Comparison of ENCODE assay signal across 1 cellular context in the genomic region with DNA sequence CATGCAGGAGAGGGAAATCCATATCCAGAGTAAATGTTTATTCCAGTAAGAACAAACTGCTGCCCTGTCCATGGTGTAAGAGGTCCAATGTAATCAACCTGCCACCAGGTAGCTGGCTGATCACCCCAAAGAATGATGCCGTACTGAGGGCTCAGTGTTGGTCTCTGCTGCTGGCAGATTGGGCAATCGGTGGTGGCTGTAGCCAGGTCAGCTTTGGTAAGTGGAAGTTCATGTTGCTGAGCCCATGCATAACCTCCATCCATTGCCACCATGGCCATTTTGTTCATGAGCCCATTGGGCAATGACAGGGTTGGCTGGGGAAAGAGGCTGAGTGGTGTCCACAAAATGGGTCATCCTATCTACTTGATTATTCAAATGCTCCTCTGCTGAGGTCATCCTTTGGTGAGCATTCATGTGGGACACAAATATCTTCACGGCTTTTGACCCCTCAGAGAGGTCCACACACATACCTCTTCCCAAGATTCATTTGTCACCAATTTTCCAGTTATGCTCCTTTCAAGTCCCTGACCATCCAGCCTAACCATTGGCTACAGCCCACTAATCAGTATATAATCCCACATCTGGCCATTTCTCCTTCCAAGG.
TF ChIP-seq lines count a peak whose summit lies in the region.

No MANE protein-coding gene starts in this region.

TF ChIP-seq in endothelial cell of umbilical vein, 7 proteins besides CTCF, POLR2A, EP300 and RAD21 (continued from another document):
- TF ChIP-seq MYC (IDR thresholded peaks at IDR 0.05; ENCODE audit: low read depth, low read length) (no peak), EZH2 (IDR thresholded peaks at IDR 0.05; ENCODE audit: borderline replicate concordance, low read depth, low read length, severe bottlenecking) (no peak), JUN (IDR thresholded peaks at IDR 0.05; ENCODE audit: borderline replicate concordance, insufficient read depth, insufficient read length, low read depth) (no peak), FOS (IDR thresholded peaks at IDR 0.05; ENCODE audit: borderline replicate concordance, insufficient read depth, low read length) (no peak), GATA2 (IDR thresholded peaks at IDR 0.05; ENCODE audit: insufficient read depth, insufficient read length, low read depth, low read length) (no peak)
- TF ChIP-seq, protein P1, sequence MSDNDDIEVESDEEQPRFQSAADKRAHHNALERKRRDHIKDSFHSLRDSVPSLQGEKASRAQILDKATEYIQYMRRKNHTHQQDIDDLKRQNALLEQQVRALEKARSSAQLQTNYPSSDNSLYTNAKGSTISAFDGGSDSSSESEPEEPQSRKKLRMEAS (IDR thresholded peaks at IDR 0.05; ENCODE audit: insufficient read depth, insufficient read length) = no peak
